Comparison of ENCODE assay signal across 2 cellular contexts in genomic region chr2:30385327-30385726, GRCh38.
A peak's percentile ranks its signal among the peaks of the same experiment; 100 is the strongest.
TF ChIP-seq lines count a peak whose summit lies in the region.

No MANE protein-coding gene starts in this region.

TF ChIP-seq in IMR-90, 13 proteins besides CTCF, POLR2A, EP300 and RAD21 (continued from another document):
- no peak for TF ChIP-seq ELK1 (IDR thresholded peaks at IDR 0.05; ENCODE audit: borderline replicate concordance, low read depth, low read length)

TF ChIP-seq in K562, 482 proteins besides CTCF, POLR2A, EP300 and RAD21 (continued from another document):
- peak; percentile 94 for TF ChIP-seq REST (CRISPR knock-in tag; IDR thresholded peaks at IDR 0.05; ENCODE audit: low read depth)
- TF ChIP-seq MIER1 (IDR thresholded peaks at IDR 0.05; ENCODE audit: low read depth) = peak; percentile 93
- TF ChIP-seq STAT5B (CRISPR knock-in tag; IDR thresholded peaks at IDR 0.05) = no peak
- TF ChIP-seq RCOR1 (IDR thresholded peaks at IDR 0.05; ENCODE audit: borderline replicate concordance in 1 of 2, low read depth in 2 of 2, low read length in 2 of 2) = peak in 1 of 2 experiments; percentile 18; a peak in 1 of 4 replicates
- no peak for TF ChIP-seq MCM5 (IDR thresholded peaks at IDR 0.05; ENCODE audit: low read depth)
- no peak for TF ChIP-seq NCOA4 (IDR thresholded peaks at IDR 0.05; ENCODE audit: partially characterized antibody)
